In the genomic region with DNA sequence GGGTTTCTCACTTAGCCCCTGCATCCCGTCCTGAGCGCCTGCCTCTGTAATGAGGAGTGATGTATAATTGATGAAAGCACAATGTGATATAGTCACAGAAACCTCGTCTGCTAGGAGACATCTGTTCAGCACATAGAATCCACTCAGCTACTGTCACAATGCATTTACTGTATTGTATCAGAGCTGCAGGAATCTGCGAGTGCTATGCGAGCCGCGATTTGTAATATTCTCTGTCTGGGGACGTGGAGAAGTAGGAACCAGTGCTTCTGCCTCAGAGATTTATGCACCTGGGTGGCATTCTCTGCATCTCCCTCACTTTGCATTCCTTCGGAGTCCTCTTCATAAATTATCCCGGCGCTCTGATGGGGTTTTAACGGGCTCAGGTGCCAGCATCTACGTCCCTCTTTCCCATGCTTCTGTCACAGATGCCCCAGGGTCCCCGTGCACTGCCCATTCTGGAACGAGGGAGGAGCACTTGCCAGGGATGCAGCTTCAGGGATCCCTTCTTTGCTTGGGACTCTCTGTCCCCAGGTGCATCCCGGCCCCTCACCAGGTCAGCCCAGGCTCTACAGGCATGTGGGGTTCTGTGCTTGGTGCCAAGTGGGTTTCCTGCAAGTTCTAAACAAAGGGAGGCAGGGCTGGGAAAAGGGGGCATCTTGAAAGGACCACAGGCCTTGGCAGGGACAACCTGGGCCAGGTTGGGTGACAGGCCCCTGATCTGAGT, we compare ENCODE assay signal across 26 cellular contexts.
A peak's percentile ranks its signal among the peaks of the same experiment; 100 is the strongest.
DNase-seq lines count a peak whose midpoint lies in the region; ATAC-seq and TF ChIP-seq lines count a peak whose summit lies in the region.
"Had no signal": no experiment of that assay in that cellular context is flagged by ENCODE, and none has a peak within 500 bp of the region (broad histone marks: within the 10 kb centered on the region; RNA-seq: fewer than 3 reads in every experiment).

No MANE protein-coding gene starts in this region.

- H3K4me3 ChIP-seq in SK-N-SH (ENCODE audit: low read depth in 2 of 2, low read length in 1 of 2) (no peak overlapping the region), dorsolateral prefrontal cortex (peak overlapping the region in 11 of 59 donors; percentile 4 to 44 (median 18)), neuronal stem cell (ENCODE audit: low read length in 2 of 2) (no peak overlapping the region)
- H3K4me3 ChIP-seq: K562 had no signal

- H3K4me2 ChIP-seq in SK-N-SH (no peak overlapping the region), neuronal stem cell (ENCODE audit: insufficient read depth, low read length, poor library complexity, severe bottlenecking) (no peak overlapping the region)

- no peak overlapping the region for H2BK12ac ChIP-seq in neuronal stem cell (ENCODE audit: low read length)

- POLR2A ChIA-PET in SK-N-SH (lab: Yijun Ruan, JAX): interaction anchor here (0.9 kb wide), 1 partner anchor 26 kb away, joined by 3 read pairs; no protein-coding TSS in a partner anchor

- H2BK15ac ChIP-seq in neuronal stem cell (ENCODE audit: low read length): no peak overlapping the region

- TF ChIP-seq RAD21 in SK-N-SH (IDR thresholded peaks at IDR 0.05; ENCODE audit: low read length): no peak

- no peak for TF ChIP-seq CTCF in SK-N-SH (IDR thresholded peaks at IDR 0.05)
- TF ChIP-seq CTCF in dorsolateral prefrontal cortex (IDR thresholded peaks at IDR 0.05 in 54 of 56, conservative IDR thresholded peaks at IDR 0.05 in 2 of 56; ENCODE audit: low read depth in 1 of 56, partially characterized antibody in 56 of 56): peak in 1 of 56 donors; percentile 11

- H3K4me1 ChIP-seq in SK-N-SH (ENCODE audit: control insufficient read depth in 1 of 2, insufficient read depth in 2 of 2, low read depth in 1 of 2, low read length in 1 of 2) (peaks cover 0 to 26% of the 10 kb centered on the region in 2 experiments; a peak in 2 of 4 replicates), neuronal stem cell (ENCODE audit: control insufficient read depth in 2 of 2, insufficient read depth in 1 of 2, low read depth in 1 of 2, low read length in 2 of 2) (peaks cover 0 to 13% of the 10 kb centered on the region in 2 donors)

- no peaks in the 10 kb centered on the region for H3K9me2 ChIP-seq in SK-N-SH

- H2AK5ac ChIP-seq in neuronal stem cell (ENCODE audit: low read depth, low read length): peak overlapping the region; percentile 1

- H2BK120ac ChIP-seq in neuronal stem cell (ENCODE audit: low read depth, low read length): no peak overlapping the region

- H4K91ac ChIP-seq in neuronal stem cell (ENCODE audit: low read depth, low read length, poor library complexity): no peak overlapping the region

- H3K79me1 ChIP-seq in neuronal stem cell (ENCODE audit: low read depth, low read length): no peaks in the 10 kb centered on the region

- H3K36me3 ChIP-seq in SK-N-SH (replicated peaks in 1 of 2; ENCODE audit: control insufficient read depth in 1 of 2, insufficient read depth in 2 of 2, low read length in 1 of 2) (no peaks in the 10 kb centered on the region), neuronal stem cell (replicated peaks in 1 of 2; ENCODE audit: control insufficient read depth in 2 of 2, insufficient read depth in 2 of 2, low read length in 2 of 2) (no peaks in the 10 kb centered on the region)

- H2BK5ac ChIP-seq in neuronal stem cell (ENCODE audit: low read length): no peak overlapping the region

- 0 out of 4 replicates have a peak, but pooled peaks of 1 of the 2 experiments have one; percentile 39 for TF ChIP-seq EP300 in SK-N-SH (IDR thresholded peaks at IDR 0.05; ENCODE audit: borderline replicate concordance in 1 of 2, low read depth in 1 of 2, low read length in 1 of 2)

- peak overlapping the region in 1 of 2 experiments; percentile 28; a peak in 2 of 4 replicates for H3K27ac ChIP-seq in SK-N-SH (ENCODE audit: low read depth in 2 of 2, low read length in 1 of 2)
- peak overlapping the region in 38 of 59 donors; percentile 2 to 71 (median 39) for H3K27ac ChIP-seq in dorsolateral prefrontal cortex
- no peak overlapping the region for H3K27ac ChIP-seq in neuronal stem cell (replicated peaks; ENCODE audit: low read length)
- H3K27ac ChIP-seq: C4-2B had no signal

- H3K18ac ChIP-seq in neuronal stem cell (ENCODE audit: low read length): no peak overlapping the region

- 27% methylated on average over 10 of the region's 16 CpGs for WGBS in SK-N-SH (ENCODE audit: low lambda C conversion rate)
- WGBS in neuronal stem cell (ENCODE audit: extremely low coverage in 2 of 2, insufficient read length in 2 of 2, insufficient replicate concordance in 1 of 2), 2 donors: no CpG with 5 or more reads among the region's 16 CpGs

- H3F3A ChIP-seq in SK-N-SH (replicated peaks; ENCODE audit: insufficient read depth): no peaks in the 10 kb centered on the region

- H3K27me3 ChIP-seq in SK-N-SH (ENCODE audit: insufficient read depth) (peaks cover 6% of the 10 kb centered on the region; the same call in 1 of the 2 replicates), dorsolateral prefrontal cortex (peaks cover 0 to 2% (median 0%) of the 10 kb centered on the region in 45 donors), neuronal stem cell (ENCODE audit: control insufficient read depth in 3 of 3, insufficient read depth in 3 of 3, low read depth in 1 of 3, low read length in 3 of 3) (peaks cover 0 to 3% (median 0%) of the 10 kb centered on the region in 3 experiments)

- no peaks in the 10 kb centered on the region for H4K20me1 ChIP-seq in SK-N-SH (ENCODE audit: insufficient read depth)

- H3K9ac ChIP-seq in SK-N-SH (no peak overlapping the region), neuronal stem cell (ENCODE audit: low read depth, low read length, poor library complexity) (no peak overlapping the region)

- H3K4ac ChIP-seq in neuronal stem cell (ENCODE audit: low read length): no peak overlapping the region

- H4K8ac ChIP-seq in neuronal stem cell (ENCODE audit: low read depth, low read length): no peak overlapping the region

- intact Hi-C loops in dorsolateral prefrontal cortex (cut with DNase I): no loop called here

- H3K23ac ChIP-seq in neuronal stem cell (ENCODE audit: low read depth, low read length, poor library complexity): no peak overlapping the region

- ATAC-seq in SK-N-SH treated with all-trans-retinoic acid at 6 μM for 48 hours: no peak; the same call in 2 of the 3 replicates
- peak; percentile 5 for ATAC-seq in stimulated activated effector memory CD8-positive, alpha-beta T cell treated with anti-CD3 and anti-CD28 coated beads, Interleukin-12 subunit alpha, Interleukin-12 subunit beta, amount 100 ng/mL, for 72 hours
- ATAC-seq: HepG2, K562, Panc1 had no signal

- H3K14ac ChIP-seq in neuronal stem cell (ENCODE audit: low read length): no peak overlapping the region

- H3K9me3 Mint-ChIP-seq in stimulated activated effector memory CD8-positive, alpha-beta T cell treated with anti-CD3 and anti-CD28 coated beads, Interleukin-12 subunit alpha, Interleukin-12 subunit beta, amount 100 ng/mL, for 72 hours: no peaks in the 10 kb centered on the region
- H3K9me3 Mint-ChIP-seq: H9, HFFc6 had no signal

- peak; percentile 73 for DNase-seq in SK-N-SH
- peak in 1 of 10 donors; percentile 28 for DNase-seq in dorsolateral prefrontal cortex
- no peak for DNase-seq in neuronal stem cell (ENCODE audit: low spot score)
- DNase-seq in stimulated activated effector memory CD8-positive, alpha-beta T cell treated with anti-CD3 and anti-CD28 coated beads, Interleukin-12 subunit alpha, Interleukin-12 subunit beta, amount 100 ng/mL, for 72 hours (ENCODE audit: low spot score in 2 of 2): no peak
- no peak for DNase-seq in NK-92 (lab: John Stamatoyannopoulos, UW; ENCODE audit: unreplicated experiment)
- no peak for DNase-seq in GDM1 (lab: John Stamatoyannopoulos, UW)
- DNase-seq in activated naive CD4-positive, alpha-beta T cell (lab: John Stamatoyannopoulos, UW): no peak
- DNase-seq: 8988T, AML-193, DMS53, H9, HFFc6, MM.1S, NCI-H1048, NCI-H1417 treated with DMSO at 0.1 percent for 48 hours, NCI-H1930, NCI-H2171, NCI-H345, NCI-H524, NCI-H774, SIG-M5 had no signal

- H3K27ac Mint-ChIP-seq in stimulated activated effector memory CD8-positive, alpha-beta T cell treated with anti-CD3 and anti-CD28 coated beads, Interleukin-12 subunit alpha, Interleukin-12 subunit beta, amount 100 ng/mL, for 72 hours: no peak overlapping the region
- H3K27ac Mint-ChIP-seq: HFFc6 had no signal

- CTCF ChIA-PET in SK-N-SH (lab: Yijun Ruan, JAX): interaction anchor here (0.9 to 2.9 kb wide), 10 partner anchors 12 to 217 kb away, joined by 3 to 14 read pairs (median 4); no protein-coding TSS in a partner anchor

- H3K4me3 Mint-ChIP-seq in stimulated activated effector memory CD8-positive, alpha-beta T cell treated with anti-CD3 and anti-CD28 coated beads, Interleukin-12 subunit alpha, Interleukin-12 subunit beta, amount 100 ng/mL, for 72 hours: no peak overlapping the region
- H3K4me3 Mint-ChIP-seq: H9, HFFc6 had no signal

- H3K36me3 Mint-ChIP-seq in stimulated activated effector memory CD8-positive, alpha-beta T cell treated with anti-CD3 and anti-CD28 coated beads, Interleukin-12 subunit alpha, Interleukin-12 subunit beta, amount 100 ng/mL, for 72 hours: no peaks in the 10 kb centered on the region

- no peaks in the 10 kb centered on the region for H3K79me2 ChIP-seq in SK-N-SH (ENCODE audit: insufficient read depth)

- no peak overlapping the region for H2AFZ ChIP-seq in SK-N-SH (ENCODE audit: low read depth)
- H2AFZ ChIP-seq in neuronal stem cell (ENCODE audit: low read length): no peak overlapping the region

- H3K4me1 Mint-ChIP-seq in stimulated activated effector memory CD8-positive, alpha-beta T cell treated with anti-CD3 and anti-CD28 coated beads, Interleukin-12 subunit alpha, Interleukin-12 subunit beta, amount 100 ng/mL, for 72 hours: no peaks in the 10 kb centered on the region

- H3K9me3 ChIP-seq in SK-N-SH (no peaks in the 10 kb centered on the region), neuronal stem cell (replicated peaks in 1 of 2; ENCODE audit: control insufficient read depth in 2 of 2, insufficient read depth in 1 of 2, low read depth in 1 of 2, low read length in 2 of 2) (no peaks in the 10 kb centered on the region)

TF ChIP-seq in SK-N-SH, 30 proteins besides CTCF, POLR2A, EP300 and RAD21 (continues in another document):
- TF ChIP-seq GATA2 (CRISPR knock-in tag; IDR thresholded peaks at IDR 0.05) (peak; percentile 22; the same call in 1 of the 2 replicates), EZH2phosphoT487 (IDR thresholded peaks at IDR 0.05; ENCODE audit: borderline replicate concordance, low read depth) (no peak)
- TF ChIP-seq, protein P1, sequence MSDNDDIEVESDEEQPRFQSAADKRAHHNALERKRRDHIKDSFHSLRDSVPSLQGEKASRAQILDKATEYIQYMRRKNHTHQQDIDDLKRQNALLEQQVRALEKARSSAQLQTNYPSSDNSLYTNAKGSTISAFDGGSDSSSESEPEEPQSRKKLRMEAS (IDR thresholded peaks at IDR 0.05; ENCODE audit: low read depth): no peak
